ENCODE assay signal across 8 cellular contexts in the genomic region with DNA sequence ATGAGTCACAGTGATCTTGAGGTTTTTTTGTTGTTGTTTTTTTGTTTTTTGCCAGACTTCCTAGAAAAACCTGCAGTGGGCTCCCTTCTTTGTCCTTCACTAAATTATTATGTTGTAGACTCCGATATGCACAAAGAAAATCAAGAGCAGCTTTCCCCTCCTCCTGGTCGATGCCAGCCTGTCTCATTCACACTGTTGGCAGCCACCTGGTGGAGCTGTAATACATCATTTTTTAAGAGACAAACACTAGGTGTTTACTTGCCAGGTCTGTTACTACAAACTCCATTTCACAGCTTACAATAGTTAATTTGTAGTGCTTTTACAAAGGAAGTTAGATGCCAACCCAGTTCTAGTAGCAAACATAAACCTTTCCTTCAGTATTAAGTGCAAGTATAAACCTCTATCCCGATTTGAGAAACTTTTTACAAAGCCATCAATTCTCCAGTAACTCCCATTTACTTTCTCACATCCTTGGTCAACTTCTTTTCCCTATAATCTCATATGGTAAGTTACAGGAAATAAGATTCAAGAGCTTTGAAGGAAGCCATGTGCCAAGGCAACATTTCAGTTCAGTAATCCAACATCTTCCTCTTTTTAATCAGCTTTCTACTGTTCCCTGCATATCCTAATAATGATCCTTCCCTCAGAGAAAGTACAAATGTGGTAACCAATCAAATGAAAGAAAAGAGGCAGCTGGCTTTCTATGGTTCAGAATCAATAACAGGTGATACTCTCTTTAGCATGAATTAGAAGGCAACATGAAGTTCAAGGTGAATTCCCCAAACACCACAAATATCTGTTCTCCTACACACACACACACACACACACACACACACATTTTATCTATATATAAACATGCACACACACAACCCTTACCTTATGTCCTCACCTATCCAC. TPM values are rescaled to one million over a fixed set of nuclear protein-coding genes. Genes with fewer than 3 reads are reported as not detected.
A peak's percentile ranks its signal among the peaks of the same experiment; 100 is the strongest.
DNase-seq lines count a peak whose midpoint lies in the region; ATAC-seq and TF ChIP-seq lines count a peak whose summit lies in the region.

No MANE protein-coding gene starts in this region.

- CTCF ChIA-PET in Calu3 (lab: Charles Lee): interaction anchor here (0.6 to 1.7 kb wide), 8 partner anchors 13 to 296 kb away, joined by 3 to 11 read pairs (median 4); no protein-coding TSS in a partner anchor

- no peak overlapping the region for H3K4me3 Mint-ChIP-seq in Calu3 (ENCODE audit: low read depth, unreplicated experiment)

- H3K9me3 ChIP-seq in liver (ENCODE audit: control insufficient read depth in 4 of 4, low read length in 3 of 4): no peaks in the 10 kb centered on the region

- DNase-seq in Calu3 (peak; percentile 38), H7 (peak; percentile 65), NCI-H2227 treated with DMSO at 0.1 percent for 48 hours (lab: John Stamatoyannopoulos, UW) (peak; percentile 27), activated T-helper 1 cell treated with Interleukin-2 at 50 U/mL for 16 hours (ENCODE audit: low read depth) (peak; percentile 9), SIG-M5 treated with dmso at 0.1 percent for 504 hours (lab: John Stamatoyannopoulos, UW; ENCODE audit: unreplicated experiment) (no peak), amniotic stem cell (lab: John Stamatoyannopoulos, UW) (no peak)

- no peak overlapping the region for H3K27ac ChIP-seq in liver (ENCODE audit: low read depth in 1 of 2, low read length in 2 of 2)

- WGBS in liver: 37% methylated on average over 3 of the region's 3 CpGs

- no peaks in the 10 kb centered on the region for H3K9me3 Mint-ChIP-seq in Calu3 (ENCODE audit: low read depth, unreplicated experiment)

- TF ChIP-seq CTCF in Calu3 (IDR thresholded peaks at IDR 0.05; ENCODE audit: unreplicated experiment) (peak; percentile 40), liver (IDR thresholded peaks at IDR 0.05; ENCODE audit: low read depth, low read length, missing input control) (peak; percentile 59)

- no peak overlapping the region for H3K9ac ChIP-seq in liver (ENCODE audit: low read depth in 1 of 2, low read length in 2 of 2)

- BruUV-seq in Calu3 (replicated peaks; lab: Mats Ljungman, UMichigan): no TSS peak

- H3K27me3 Mint-ChIP-seq in Calu3 (ENCODE audit: unreplicated experiment): no peaks in the 10 kb centered on the region

- no peak for ATAC-seq in GM21526 (IDR thresholded peaks at IDR 0.05; ENCODE audit: low FRiP score, unreplicated experiment)

- H3K36me3 Mint-ChIP-seq in Calu3 (ENCODE audit: insufficient read depth, unreplicated experiment): no peaks in the 10 kb centered on the region

- H3K4me1 Mint-ChIP-seq in Calu3 (ENCODE audit: low read depth, unreplicated experiment): peaks cover 21% of the 10 kb centered on the region

- peak; percentile 80 to 85 for TF ChIP-seq RAD21 in liver (IDR thresholded peaks at IDR 0.05)

- H3K4me3 ChIP-seq in H7 (ENCODE audit: insufficient read depth, low read depth, low read length): no peak overlapping the region
- H3K4me3 ChIP-seq in liver (ENCODE audit: low read depth in 1 of 3, low read length in 3 of 3): no peak overlapping the region

- intact Hi-C loops in Calu3 (cut with micrococcal nuclease; ENCODE audit: unreplicated experiment): loop anchor here (2.0 kb wide), 1 partner anchor 62 kb away; no protein-coding TSS in a partner anchor

- peaks cover 0 to 13% (median 0%) of the 10 kb centered on the region in 4 donors for H3K4me1 ChIP-seq in liver (ENCODE audit: control insufficient read depth in 4 of 4, insufficient read depth in 4 of 4, low read length in 3 of 4)

- peak overlapping the region; percentile 17 for H3K27ac Mint-ChIP-seq in Calu3 (ENCODE audit: unreplicated experiment)

- H3K27me3 ChIP-seq in H7 (ENCODE audit: control insufficient read depth, insufficient read depth, low read length) (no peaks in the 10 kb centered on the region), liver (ENCODE audit: control insufficient read depth in 4 of 4, insufficient read depth in 4 of 4, low read length in 3 of 4) (no peaks in the 10 kb centered on the region)

- H3K36me3 ChIP-seq in H7 (replicated peaks; ENCODE audit: control insufficient read depth, insufficient read depth, low read length): no peaks in the 10 kb centered on the region
- H3K36me3 ChIP-seq in liver (ENCODE audit: control insufficient read depth in 4 of 4, insufficient read depth in 3 of 4, low read depth in 1 of 4, low read length in 3 of 4): no peaks in the 10 kb centered on the region

TF ChIP-seq in liver, 16 proteins besides CTCF, POLR2A, EP300 and RAD21:
- TF ChIP-seq SP1 (IDR thresholded peaks at IDR 0.05): no peak
- TF ChIP-seq, protein P1, sequence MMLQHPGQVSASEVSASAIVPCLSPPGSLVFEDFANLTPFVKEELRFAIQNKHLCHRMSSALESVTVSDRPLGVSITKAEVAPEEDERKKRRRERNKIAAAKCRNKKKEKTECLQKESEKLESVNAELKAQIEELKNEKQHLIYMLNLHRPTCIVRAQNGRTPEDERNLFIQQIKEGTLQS (IDR thresholded peaks at IDR 0.05): no peak
- TF ChIP-seq TAF1 (conservative IDR thresholded peaks at IDR 0.05): no peak
- no peak for TF ChIP-seq GABPA (IDR thresholded peaks at IDR 0.05 in 1 of 2, conservative IDR thresholded peaks at IDR 0.05 in 1 of 2)
- TF ChIP-seq YY1 (IDR thresholded peaks at IDR 0.05): no peak
- TF ChIP-seq FOXA1 (IDR thresholded peaks at IDR 0.05): no peak
- TF ChIP-seq, protein P2, sequence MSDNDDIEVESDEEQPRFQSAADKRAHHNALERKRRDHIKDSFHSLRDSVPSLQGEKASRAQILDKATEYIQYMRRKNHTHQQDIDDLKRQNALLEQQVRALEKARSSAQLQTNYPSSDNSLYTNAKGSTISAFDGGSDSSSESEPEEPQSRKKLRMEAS (IDR thresholded peaks at IDR 0.05): no peak
- TF ChIP-seq HNF4G (IDR thresholded peaks at IDR 0.05): no peak
- TF ChIP-seq FOXA2 (IDR thresholded peaks at IDR 0.05): no peak
- TF ChIP-seq, protein P3, sequence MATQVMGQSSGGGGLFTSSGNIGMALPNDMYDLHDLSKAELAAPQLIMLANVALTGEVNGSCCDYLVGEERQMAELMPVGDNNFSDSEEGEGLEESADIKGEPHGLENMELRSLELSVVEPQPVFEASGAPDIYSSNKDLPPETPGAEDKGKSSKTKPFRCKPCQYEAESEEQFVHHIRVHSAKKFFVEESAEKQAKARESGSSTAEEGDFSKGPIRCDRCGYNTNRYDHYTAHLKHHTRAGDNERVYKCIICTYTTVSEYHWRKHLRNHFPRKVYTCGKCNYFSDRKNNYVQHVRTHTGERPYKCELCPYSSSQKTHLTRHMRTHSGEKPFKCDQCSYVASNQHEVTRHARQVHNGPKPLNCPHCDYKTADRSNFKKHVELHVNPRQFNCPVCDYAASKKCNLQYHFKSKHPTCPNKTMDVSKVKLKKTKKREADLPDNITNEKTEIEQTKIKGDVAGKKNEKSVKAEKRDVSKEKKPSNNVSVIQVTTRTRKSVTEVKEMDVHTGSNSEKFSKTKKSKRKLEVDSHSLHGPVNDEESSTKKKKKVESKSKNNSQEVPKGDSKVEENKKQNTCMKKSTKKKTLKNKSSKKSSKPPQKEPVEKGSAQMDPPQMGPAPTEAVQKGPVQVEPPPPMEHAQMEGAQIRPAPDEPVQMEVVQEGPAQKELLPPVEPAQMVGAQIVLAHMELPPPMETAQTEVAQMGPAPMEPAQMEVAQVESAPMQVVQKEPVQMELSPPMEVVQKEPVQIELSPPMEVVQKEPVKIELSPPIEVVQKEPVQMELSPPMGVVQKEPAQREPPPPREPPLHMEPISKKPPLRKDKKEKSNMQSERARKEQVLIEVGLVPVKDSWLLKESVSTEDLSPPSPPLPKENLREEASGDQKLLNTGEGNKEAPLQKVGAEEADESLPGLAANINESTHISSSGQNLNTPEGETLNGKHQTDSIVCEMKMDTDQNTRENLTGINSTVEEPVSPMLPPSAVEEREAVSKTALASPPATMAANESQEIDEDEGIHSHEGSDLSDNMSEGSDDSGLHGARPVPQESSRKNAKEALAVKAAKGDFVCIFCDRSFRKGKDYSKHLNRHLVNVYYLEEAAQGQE (IDR thresholded peaks at IDR 0.05): no peak
- no peak for TF ChIP-seq HNF4A (conservative IDR thresholded peaks at IDR 0.05)
- no peak for TF ChIP-seq RXRA (IDR thresholded peaks at IDR 0.05)
- TF ChIP-seq JUND (IDR thresholded peaks at IDR 0.05): no peak
- no peak for TF ChIP-seq EGR1 (IDR thresholded peaks at IDR 0.05; ENCODE audit: low read depth in 2 of 2)
- no peak for TF ChIP-seq NR2F2 (IDR thresholded peaks at IDR 0.05)
- TF ChIP-seq, protein P4, sequence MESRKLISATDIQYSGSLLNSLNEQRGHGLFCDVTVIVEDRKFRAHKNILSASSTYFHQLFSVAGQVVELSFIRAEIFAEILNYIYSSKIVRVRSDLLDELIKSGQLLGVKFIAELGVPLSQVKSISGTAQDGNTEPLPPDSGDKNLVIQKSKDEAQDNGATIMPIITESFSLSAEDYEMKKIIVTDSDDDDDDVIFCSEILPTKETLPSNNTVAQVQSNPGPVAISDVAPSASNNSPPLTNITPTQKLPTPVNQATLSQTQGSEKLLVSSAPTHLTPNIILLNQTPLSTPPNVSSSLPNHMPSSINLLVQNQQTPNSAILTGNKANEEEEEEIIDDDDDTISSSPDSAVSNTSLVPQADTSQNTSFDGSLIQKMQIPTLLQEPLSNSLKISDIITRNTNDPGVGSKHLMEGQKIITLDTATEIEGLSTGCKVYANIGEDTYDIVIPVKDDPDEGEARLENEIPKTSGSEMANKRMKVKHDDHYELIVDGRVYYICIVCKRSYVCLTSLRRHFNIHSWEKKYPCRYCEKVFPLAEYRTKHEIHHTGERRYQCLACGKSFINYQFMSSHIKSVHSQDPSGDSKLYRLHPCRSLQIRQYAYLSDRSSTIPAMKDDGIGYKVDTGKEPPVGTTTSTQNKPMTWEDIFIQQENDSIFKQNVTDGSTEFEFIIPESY (IDR thresholded peaks at IDR 0.05): no peak

RNA-seq across cellular contexts. Expression of a gene that starts 14.0 kb away (rescaled TPM):
- total RNA-seq in Calu3 (2022): 68.1 and 73.6 TPM in 2 replicates
- 44.5 and 48.6 TPM in 2 replicates for total RNA-seq in H7 (2014; rRNA removed; shearing (Covaris generic))
- total RNA-seq in liver: 10 to 100 TPM; 13.5 to 22.3 TPM
- 10 to 100 TPM in 1 of 2 donors, 1 to 10 TPM in 1; 3.6 to 12.4 TPM for polyA plus RNA-seq in liver

RNA-seq across cellular contexts. Expression of a gene that starts 14.1 kb away (rescaled TPM):
- total RNA-seq in Calu3 (2022) (5.5 and 8.1 TPM in 2 replicates), liver (1 to 10 TPM in 1 of 2 donors, under 1 TPM in 1; 0.65 to 1.6 TPM)
- 1.3 and 2.2 TPM in 2 replicates for total RNA-seq in H7 (2014; rRNA removed; shearing (Covaris generic))
- 1 to 10 TPM in 1 of 2 donors, under 1 TPM in 1; 0.23 to 1.1 TPM for polyA plus RNA-seq in liver

Comparison
In these comparisons a context has a peak if more than half of its experiments do, and no peak if none do; other contexts are left out.
1. DNase-seq: peak in Calu3 (single experiment), H7 (single experiment), NCI-H2227 treated with DMSO at 0.1 percent for 48 hours (single experiment) and activated T-helper 1 cell treated with Interleukin-2 at 50 U/mL for 16 hours (single experiment); none in SIG-M5 treated with dmso at 0.1 percent for 504 hours (single experiment) and amniotic stem cell (single experiment).